In the genomic region with DNA sequence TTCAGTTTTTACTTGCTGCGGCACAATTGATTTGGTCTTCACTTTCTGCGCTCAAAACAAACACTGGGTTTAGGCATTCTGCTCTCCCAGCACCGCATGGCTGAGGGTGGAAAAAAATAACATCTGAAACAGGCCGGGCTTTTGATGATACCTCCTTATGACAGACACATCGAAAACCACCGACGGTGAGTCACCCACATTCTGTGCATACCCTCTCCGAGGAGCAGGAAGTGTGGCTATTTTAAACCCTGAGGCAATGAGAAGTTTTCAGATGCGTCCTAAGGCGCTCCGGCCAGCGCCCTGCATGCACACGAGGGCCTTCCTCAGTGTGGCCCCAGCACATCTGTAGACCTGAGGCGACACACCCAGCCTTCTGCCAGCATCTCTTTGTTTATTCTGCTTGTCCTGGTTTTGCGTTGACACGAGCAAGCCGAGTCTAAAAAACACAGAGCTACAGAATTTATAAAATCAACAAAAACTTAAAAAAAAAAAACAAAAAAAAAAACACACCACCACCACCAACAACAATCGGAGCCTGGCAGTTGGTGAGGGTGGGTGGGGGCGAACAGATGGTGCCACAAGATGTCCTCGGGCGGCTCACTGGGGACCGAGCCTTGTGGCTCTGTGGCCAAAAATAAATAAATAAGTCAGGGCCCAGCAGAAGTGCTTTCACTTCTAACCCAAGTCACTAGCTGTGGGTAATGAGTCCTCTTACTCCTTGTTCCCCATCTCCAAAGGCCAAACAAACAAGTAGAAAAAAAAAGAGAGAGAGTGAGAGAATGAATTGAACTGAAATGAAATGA, we compare ENCODE assay signal across 8 cellular contexts.
A peak's percentile ranks its signal among the peaks of the same experiment; 100 is the strongest.
DNase-seq lines count a peak whose midpoint lies in the region; ATAC-seq and TF ChIP-seq lines count a peak whose summit lies in the region.

No MANE protein-coding gene starts in this region.

- peak; percentile 86 for ATAC-seq in GM21723 (IDR thresholded peaks at IDR 0.05; ENCODE audit: unreplicated experiment)

- peak; percentile 91 for DNase-seq in ELF-1 (ENCODE audit: low read depth, low spot score)
- peak; percentile 87 for DNase-seq in T1000 (lab: John Stamatoyannopoulos, UW)
- peak; percentile 99 for DNase-seq in astrocyte of the spinal cord (ENCODE audit: low read depth, low spot score)
- peak; percentile 98 for DNase-seq in islet precursor cell
- peak; percentile 93 for DNase-seq in stimulated activated CD4-positive, alpha-beta T cell treated with anti-CD3 and anti-CD28 coated beads, Interleukin-1b, Interleukin-23, amount 100 ng/mL, for 48 hours
- DNase-seq in cortex of kidney (lab: John Stamatoyannopoulos, UW) = no peak

- no peaks in the 10 kb centered on the region for H3K9me3 Mint-ChIP-seq in IgD-negative memory B cell

- H3K27ac Mint-ChIP-seq in IgD-negative memory B cell = peak overlapping the region; percentile 87 to 99 (median 95)

- in situ Hi-C loops in astrocyte of the spinal cord (cut with HindIII; ENCODE audit: low sequenced_read_pairs) = no loop called here

- H3K4me1 Mint-ChIP-seq in IgD-negative memory B cell = peaks cover 32 to 44% (median 37%) of the 10 kb centered on the region in 3 donors

- H3K36me3 Mint-ChIP-seq in IgD-negative memory B cell = peaks cover 2% of the 10 kb centered on the region

- no peak overlapping the region for H3K4me3 ChIP-seq in astrocyte of the spinal cord (ENCODE audit: low read depth, low read length)

- no peaks in the 10 kb centered on the region for H3K27me3 Mint-ChIP-seq in IgD-negative memory B cell

- H3K4me3 Mint-ChIP-seq in IgD-negative memory B cell = peak overlapping the region; percentile 69 to 94 (median 78)

- no peak for TF ChIP-seq CTCF in astrocyte of the spinal cord (IDR thresholded peaks at IDR 0.05; ENCODE audit: low read depth, low read length)
